Comparison of ENCODE assay signal across 9 cellular contexts in the genomic region with DNA sequence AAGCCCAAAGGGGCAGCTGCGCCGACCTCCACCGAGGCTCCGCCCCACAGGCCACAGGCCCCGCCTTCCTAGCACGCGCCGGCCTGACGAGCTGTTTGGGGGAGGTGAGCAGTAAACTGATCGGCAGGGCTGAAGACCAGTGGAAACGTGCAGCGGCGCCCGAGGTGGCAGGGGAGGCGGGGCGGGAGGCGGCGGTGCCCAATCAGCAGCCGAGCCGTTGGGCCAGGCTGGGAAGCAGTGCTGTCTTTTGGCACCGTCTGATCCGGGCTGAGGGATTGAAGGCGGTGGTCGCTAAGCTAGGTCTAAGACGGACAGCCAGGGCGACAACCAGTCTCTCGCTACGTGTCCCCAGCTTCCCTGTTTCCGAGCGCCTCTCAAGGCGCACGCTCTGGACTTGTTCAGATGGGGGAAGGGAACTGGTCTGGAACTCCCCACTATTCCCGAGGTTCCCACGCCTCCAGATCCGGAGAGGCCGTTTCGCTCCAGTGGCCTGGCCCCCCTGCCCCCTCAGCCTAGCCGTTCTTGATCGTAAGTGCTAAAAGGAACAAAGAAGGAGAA. TPM values are rescaled to one million over a fixed set of nuclear protein-coding genes. Genes with fewer than 3 reads are reported as not detected.
DNase-seq lines count a peak whose midpoint lies in the region; ATAC-seq and TF ChIP-seq lines count a peak whose summit lies in the region.
"Had no signal": no experiment of that assay in that cellular context is flagged by ENCODE, and none has a peak within 500 bp of the region (broad histone marks: within the 10 kb centered on the region; RNA-seq: fewer than 3 reads in every experiment).

A gene with protein sequence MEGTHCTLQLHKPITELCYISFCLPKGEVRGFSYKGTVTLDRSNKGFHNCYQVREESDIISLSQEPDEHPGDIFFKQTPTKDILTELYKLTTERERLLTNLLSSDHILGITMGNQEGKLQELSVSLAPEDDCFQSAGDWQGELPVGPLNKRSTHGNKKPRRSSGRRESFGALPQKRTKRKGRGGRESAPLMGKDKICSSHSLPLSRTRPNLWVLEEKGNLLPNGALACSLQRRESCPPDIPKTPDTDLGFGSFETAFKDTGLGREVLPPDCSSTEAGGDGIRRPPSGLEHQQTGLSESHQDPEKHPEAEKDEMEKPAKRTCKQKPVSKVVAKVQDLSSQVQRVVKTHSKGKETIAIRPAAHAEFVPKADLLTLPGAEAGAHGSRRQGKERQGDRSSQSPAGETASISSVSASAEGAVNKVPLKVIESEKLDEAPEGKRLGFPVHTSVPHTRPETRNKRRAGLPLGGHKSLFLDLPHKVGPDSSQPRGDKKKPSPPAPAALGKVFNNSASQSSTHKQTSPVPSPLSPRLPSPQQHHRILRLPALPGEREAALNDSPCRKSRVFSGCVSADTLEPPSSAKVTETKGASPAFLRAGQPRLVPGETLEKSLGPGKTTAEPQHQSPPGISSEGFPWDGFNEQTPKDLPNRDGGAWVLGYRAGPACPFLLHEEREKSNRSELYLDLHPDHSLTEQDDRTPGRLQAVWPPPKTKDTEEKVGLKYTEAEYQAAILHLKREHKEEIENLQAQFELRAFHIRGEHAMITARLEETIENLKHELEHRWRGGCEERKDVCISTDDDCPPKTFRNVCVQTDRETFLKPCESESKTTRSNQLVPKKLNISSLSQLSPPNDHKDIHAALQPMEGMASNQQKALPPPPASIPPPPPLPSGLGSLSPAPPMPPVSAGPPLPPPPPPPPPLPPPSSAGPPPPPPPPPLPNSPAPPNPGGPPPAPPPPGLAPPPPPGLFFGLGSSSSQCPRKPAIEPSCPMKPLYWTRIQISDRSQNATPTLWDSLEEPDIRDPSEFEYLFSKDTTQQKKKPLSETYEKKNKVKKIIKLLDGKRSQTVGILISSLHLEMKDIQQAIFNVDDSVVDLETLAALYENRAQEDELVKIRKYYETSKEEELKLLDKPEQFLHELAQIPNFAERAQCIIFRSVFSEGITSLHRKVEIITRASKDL (N-terminal part only) (minus strand): TSS at position 11 of the 558 bp plus-strand sequence. CDS start 39,800 bp downstream, outside the sequence.

- peaks cover 6% of the 10 kb centered on the region for H3K4me1 ChIP-seq in effector memory CD4-positive, alpha-beta T cell (ENCODE audit: control insufficient read depth, insufficient read depth, low read length, poor library complexity, severe bottlenecking)
- H3K4me1 ChIP-seq in lower lobe of right lung = no peaks in the 10 kb centered on the region

- no peaks in the 10 kb centered on the region for H3K9me3 ChIP-seq in effector memory CD4-positive, alpha-beta T cell (ENCODE audit: control insufficient read depth, low read length)
- H3K9me3 ChIP-seq in lower lobe of right lung = no peaks in the 10 kb centered on the region

- DNase-seq in SIG-M5 treated with dmso at 0.1 percent for 504 hours (lab: John Stamatoyannopoulos, UW; ENCODE audit: unreplicated experiment) (peak; percentile 61), SIG-M5 (lab: John Stamatoyannopoulos, UW) (no peak), NCI-H526 (lab: John Stamatoyannopoulos, UW) (peak; percentile 79 to 97), lower lobe of right lung (peak; percentile 97)
- peak; percentile 59 to 78 (median 76) for DNase-seq in activated CD8-positive, alpha-beta memory T cell treated with anti-CD3 and anti-CD28 coated beads for 48 hours (ENCODE audit: low read depth in 2 of 3, low spot score in 2 of 3)
- peak; percentile 55 to 87 (median 63) for DNase-seq in effector memory CD4-positive, alpha-beta T cell
- peak; percentile 93 for DNase-seq in stimulated activated CD4-positive, alpha-beta T cell treated with anti-CD3 and anti-CD28 coated beads, Interleukin-4, amount 100 ng/mL, for 1 hour

- H3K27ac ChIP-seq in effector memory CD4-positive, alpha-beta T cell (ENCODE audit: insufficient read depth, low read length, poor library complexity, severe bottlenecking) = peak within 1 kb of the TSS; percentile 45
- H3K27ac ChIP-seq in lower lobe of right lung = peak within 1 kb of the TSS; percentile 62
- H3K27ac ChIP-seq: BLaER1 treated with 17β-estradiol and CSF1 and Interleukin-3, amounts not matched to agents 10 nM and 100 nM had no signal

- peak within 1 kb of the TSS; percentile 53 for H3K4me3 ChIP-seq in effector memory CD4-positive, alpha-beta T cell (ENCODE audit: insufficient read depth, low read depth, low read length, poor library complexity, severe bottlenecking)
- peak within 1 kb of the TSS; percentile 53 for H3K4me3 ChIP-seq in lower lobe of right lung
- H3K4me3 ChIP-seq: BLaER1 treated with 17β-estradiol and CSF1 and Interleukin-3, amounts not matched to agents 10 nM and 100 nM had no signal

- TF ChIP-seq CTCF in lower lobe of right lung (IDR thresholded peaks at IDR 0.05) = no peak

- H3K36me3 ChIP-seq in effector memory CD4-positive, alpha-beta T cell (ENCODE audit: control insufficient read depth, insufficient read depth, low read length) = no peaks in the 10 kb centered on the region
- H3K36me3 ChIP-seq in lower lobe of right lung = no peaks in the 10 kb centered on the region
- H3K36me3 ChIP-seq: BLaER1 treated with 17β-estradiol and CSF1 and Interleukin-3, amounts not matched to agents 10 nM and 100 nM had no signal

- ATAC-seq in HG03139 (IDR thresholded peaks at IDR 0.05; ENCODE audit: unreplicated experiment) (peak; percentile 97), lower lobe of right lung (peak; percentile 100)

- intact Hi-C loops in lower lobe of right lung (cut with DNase I) = no loop called here

- H3K27me3 ChIP-seq in effector memory CD4-positive, alpha-beta T cell (replicated peaks; ENCODE audit: control insufficient read depth, insufficient read depth, low read length, poor library complexity, severe bottlenecking) = no peaks in the 10 kb centered on the region
- H3K27me3 ChIP-seq in lower lobe of right lung (ENCODE audit: low read depth) = no peaks in the 10 kb centered on the region
- H3K27me3 ChIP-seq: BLaER1 treated with 17β-estradiol and CSF1 and Interleukin-3, amounts not matched to agents 10 nM and 100 nM had no signal

RNA-seq across cellular contexts. Expression of the gene that starts here (rescaled TPM):
- total RNA-seq in lower lobe of right lung = 38.8 TPM
